21 cellular contexts compared by ENCODE assay signal in the genomic region with DNA sequence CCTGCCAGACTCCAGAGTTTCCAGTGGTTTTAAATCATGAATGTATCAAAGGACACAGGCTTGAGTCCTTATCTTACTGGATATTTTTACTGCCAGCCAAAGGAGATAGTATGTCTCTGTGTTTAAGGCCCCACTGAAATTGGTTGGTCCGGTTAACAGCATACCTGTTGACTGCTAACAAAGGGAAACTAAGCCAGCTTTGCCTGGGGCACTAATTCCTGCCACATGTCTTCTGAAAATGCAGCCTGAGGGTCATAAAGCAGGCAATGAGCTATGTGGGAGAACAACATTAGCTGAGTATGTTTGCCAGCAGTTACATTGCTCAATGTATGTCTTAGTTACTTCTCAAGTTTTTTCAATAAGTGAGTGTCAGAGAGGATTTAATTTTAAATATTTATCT.
"Had no signal": no experiment of that assay in that cellular context is flagged by ENCODE, and none has a peak within 500 bp of the region (broad histone marks: within the 10 kb centered on the region; RNA-seq: fewer than 3 reads in every experiment).

No MANE protein-coding gene starts in this region.

- H3K4me3 ChIP-seq: gastroesophageal sphincter, hepatocyte, right atrium auricular region, smooth muscle cell, suprapubic skin, tibial artery had no signal

- H3K9me3 ChIP-seq: gastroesophageal sphincter, right atrium auricular region, suprapubic skin, tibial artery had no signal

- H3K4me1 ChIP-seq: gastroesophageal sphincter, right atrium auricular region, suprapubic skin, tibial artery had no signal

- H3K27ac ChIP-seq: brain microvascular endothelial cell, gastroesophageal sphincter, hepatocyte, right atrium auricular region, suprapubic skin, tibial artery, VCaP had no signal

- H3K27me3 ChIP-seq: brain microvascular endothelial cell, gastroesophageal sphincter, hepatocyte, right atrium auricular region, suprapubic skin, tibial artery had no signal

- DNase-seq: activated CD4-positive, alpha-beta T cell treated with anti-CD3 and anti-CD28 coated beads for 4 hours; activated CD4-positive, alpha-beta T cell treated with anti-CD3 and anti-CD28 coated beads, Interleukin-2, amount 50 U/mL, for 4 hours; activated CD8-positive, alpha-beta memory T cell treated with anti-CD3 and anti-CD28 coated beads for 24 hours; activated effector memory CD4-positive, alpha-beta T cell treated with anti-CD3 and anti-CD28 coated beads, Interleukin-2, amount 50 U/mL, for 16 hours; activated naive CD8-positive, alpha-beta T cell treated with anti-CD3 and anti-CD28 coated beads for 36 hours; amniotic stem cell; brain microvascular endothelial cell; caudate nucleus; endodermal cell; left cardiac atrium; mammary epithelial cell; stimulated activated CD4-positive, alpha-beta T cell treated with anti-CD3 and anti-CD28 coated beads, Interleukin-2, amount 100 ng/mL, for 24 hours; stimulated activated naive CD4-positive, alpha-beta T cell; T-helper 1 cell; tibial artery had no signal

- H3K36me3 ChIP-seq: brain microvascular endothelial cell, gastroesophageal sphincter, right atrium auricular region, suprapubic skin, tibial artery had no signal
